13 cellular contexts compared by ENCODE assay signal in genomic region chr15:65512807-65513416, GRCh38. TPM values are rescaled to one million over a fixed set of nuclear protein-coding genes. Genes with fewer than 3 reads are reported as not detected.
A peak's percentile ranks its signal among the peaks of the same experiment; 100 is the strongest.
DNase-seq lines count a peak whose midpoint lies in the region; ATAC-seq and TF ChIP-seq lines count a peak whose summit lies in the region.
"Had no signal": no experiment of that assay in that cellular context is flagged by ENCODE, and none has a peak within 500 bp of the region (broad histone marks: within the 10 kb centered on the region; RNA-seq: fewer than 3 reads in every experiment).

No MANE protein-coding gene starts in this region.

- H3K36me3 Mint-ChIP-seq in MCF 10A (ENCODE audit: insufficient read depth, unreplicated experiment), result peaks cover 67% of the 10 kb centered on the region
- peaks cover 37% of the 10 kb centered on the region for H3K36me3 Mint-ChIP-seq in nephron (ENCODE audit: low read depth)
- peaks cover 24% of the 10 kb centered on the region for H3K36me3 Mint-ChIP-seq in GM23338 (ENCODE audit: low read depth)

- no peaks in the 10 kb centered on the region for H3K27me3 Mint-ChIP-seq in MCF 10A (ENCODE audit: insufficient read depth, unreplicated experiment)
- no peaks in the 10 kb centered on the region for H3K27me3 Mint-ChIP-seq in nephron (ENCODE audit: low read depth)
- H3K27me3 Mint-ChIP-seq in GM23338 (ENCODE audit: insufficient read depth, low read depth, poor library complexity), result peaks cover 3% of the 10 kb centered on the region
- H3K27me3 Mint-ChIP-seq: B cell; stimulated activated naive B cell treated with anti-CD40 and anti-IgM and Interleukin-4, amounts not matched to agents 10 μg/mL and 1 μg/mL and 100 μg/mL, for 72 hours had no signal

- H3K36me3 ChIP-seq in breast epithelium, result no peaks in the 10 kb centered on the region
- H3K36me3 ChIP-seq in GM23338 (ENCODE audit: insufficient read depth), result peaks cover 16% of the 10 kb centered on the region

- POLR2A ChIA-PET in MCF 10A (lab: Yijun Ruan, JAX), result interaction anchor here (0.7 to 1.5 kb wide), 3 partner anchors 20 to 45 kb away, joined by 3 to 4 read pairs (median 3); no protein-coding TSS in a partner anchor

- H2AFZ ChIP-seq in GM23338, result no peak overlapping the region

- H3K9me3 Mint-ChIP-seq in MCF 10A (ENCODE audit: unreplicated experiment) (no peaks in the 10 kb centered on the region), nephron (no peaks in the 10 kb centered on the region), GM23338 (no peaks in the 10 kb centered on the region)
- H3K9me3 Mint-ChIP-seq: activated naive CD4-positive, alpha-beta T cell treated with anti-CD3 and anti-CD28 coated beads for 36 hours; stimulated activated naive B cell treated with anti-CD40 and anti-IgM and Interleukin-4, amounts not matched to agents 10 μg/mL and 1 μg/mL and 100 μg/mL, for 72 hours had no signal

- H4K20me1 ChIP-seq in GM23338 (replicated peaks; ENCODE audit: insufficient read depth), result peaks cover 30% of the 10 kb centered on the region

- peak overlapping the region; percentile 37 to 53 for H3K27ac ChIP-seq in breast epithelium
- H3K27ac ChIP-seq in GM23338 (ENCODE audit: low read depth), result no peak overlapping the region
- H3K27ac ChIP-seq: right lobe of liver had no signal

- no peak for TF ChIP-seq CTCF in breast epithelium (IDR thresholded peaks at IDR 0.05)
- no peak for TF ChIP-seq CTCF in MCF 10A (IDR thresholded peaks at IDR 0.05; ENCODE audit: unreplicated experiment)
- TF ChIP-seq CTCF in nephron (IDR thresholded peaks at IDR 0.05; ENCODE audit: unreplicated experiment in 3 of 3), result no peak
- TF ChIP-seq CTCF in GM23338 (conservative IDR thresholded peaks at IDR 0.05; ENCODE audit: low read depth in 2 of 2), result no peak

- DNase-seq in breast epithelium (ENCODE audit: low spot score in 2 of 2) (peak in 1 of 2 donors; percentile 28), MCF 10A (ENCODE audit: unreplicated experiment) (no peak), fibroblast of gingiva (ENCODE audit: low read depth) (peak; percentile 72), KG1 (lab: John Stamatoyannopoulos, UW) (no peak), GM23338 (ENCODE audit: low spot score) (no peak)
- DNase-seq: activated naive CD4-positive, alpha-beta T cell treated with anti-CD3 and anti-CD28 coated beads for 36 hours; NCI-H69; right lobe of liver; stimulated activated naive B cell treated with anti-CD40 and anti-IgM and Interleukin-4, amounts not matched to agents 10 μg/mL and 1 μg/mL and 100 μg/mL, for 72 hours had no signal

- H3F3A ChIP-seq in GM23338 (replicated peaks; ENCODE audit: low read depth), result peaks cover 10% of the 10 kb centered on the region; the same call in 1 of the 2 replicates

- BruUV-seq in MCF 10A (replicated peaks; lab: Mats Ljungman, UMichigan), result no TSS peak

- H3K27ac Mint-ChIP-seq in MCF 10A (ENCODE audit: low read depth, unreplicated experiment), result no peak overlapping the region
- H3K27ac Mint-ChIP-seq in nephron, result peak overlapping the region; percentile 93 to 97 (median 95)
- no peak overlapping the region for H3K27ac Mint-ChIP-seq in GM23338
- H3K27ac Mint-ChIP-seq: activated naive CD4-positive, alpha-beta T cell treated with anti-CD3 and anti-CD28 coated beads for 36 hours; B cell; stimulated activated naive B cell treated with anti-CD40 and anti-IgM and Interleukin-4, amounts not matched to agents 10 μg/mL and 1 μg/mL and 100 μg/mL, for 72 hours had no signal

- H3K4me1 Mint-ChIP-seq in MCF 10A (ENCODE audit: insufficient read depth, unreplicated experiment), result peaks cover 13% of the 10 kb centered on the region
- H3K4me1 Mint-ChIP-seq in nephron, result peaks cover 42% of the 10 kb centered on the region
- peaks cover 7% of the 10 kb centered on the region; the same call in 2 of the 3 replicates for H3K4me1 Mint-ChIP-seq in GM23338

- ATAC-seq in HG02885 (IDR thresholded peaks at IDR 0.05; ENCODE audit: poor library complexity, unreplicated experiment), result no peak
- no peak for ATAC-seq in HG03135 (IDR thresholded peaks at IDR 0.05; ENCODE audit: unreplicated experiment)
- ATAC-seq in GM23338, result no peak
- ATAC-seq: right lobe of liver; stimulated activated naive B cell treated with anti-CD40 and anti-IgM and Interleukin-4, amounts not matched to agents 10 μg/mL and 1 μg/mL and 100 μg/mL, for 72 hours had no signal

- TF ChIP-seq POLR2A in breast epithelium (IDR thresholded peaks at IDR 0.05), result no peak

- peaks cover 0 to 15% of the 10 kb centered on the region in 2 donors for H3K4me1 ChIP-seq in breast epithelium
- H3K4me1 ChIP-seq in GM23338 (ENCODE audit: insufficient read depth), result peaks cover 7% of the 10 kb centered on the region

- CTCF ChIA-PET in MCF 10A (lab: Yijun Ruan, JAX), result interaction anchor here (0.6 kb wide), 1 partner anchor 490 kb away, joined by 4 read pairs; no protein-coding TSS in a partner anchor

- no peak overlapping the region for H3K4me3 Mint-ChIP-seq in MCF 10A (ENCODE audit: unreplicated experiment)
- peak overlapping the region; percentile 41 to 80 (median 72) for H3K4me3 Mint-ChIP-seq in nephron
- no peak overlapping the region for H3K4me3 Mint-ChIP-seq in GM23338
- H3K4me3 Mint-ChIP-seq: activated naive CD4-positive, alpha-beta T cell treated with anti-CD3 and anti-CD28 coated beads for 36 hours; B cell; stimulated activated naive B cell treated with anti-CD40 and anti-IgM and Interleukin-4, amounts not matched to agents 10 μg/mL and 1 μg/mL and 100 μg/mL, for 72 hours had no signal

- no peak overlapping the region for H3K4me2 ChIP-seq in GM23338

- H3K27me3 ChIP-seq in breast epithelium (no peaks in the 10 kb centered on the region), GM23338 (ENCODE audit: insufficient read depth) (no peaks in the 10 kb centered on the region)
- H3K27me3 ChIP-seq: right lobe of liver had no signal

- intact Hi-C loops in breast epithelium (cut with DNase I; ENCODE audit: low total_unique reads) (no loop called here), MCF 10A (cut with micrococcal nuclease) (no loop called here)

- peak overlapping the region in 2 of 3 donors; percentile 25 to 42 for H3K4me3 ChIP-seq in breast epithelium
- no peak overlapping the region for H3K4me3 ChIP-seq in GM23338
- H3K4me3 ChIP-seq: right lobe of liver had no signal

- no peaks in the 10 kb centered on the region for H3K9me3 ChIP-seq in breast epithelium
- H3K9me3 ChIP-seq: right lobe of liver had no signal

- peaks cover 32% of the 10 kb centered on the region for H3K79me2 ChIP-seq in GM23338 (replicated peaks; ENCODE audit: insufficient read depth)

- H3K9me2 ChIP-seq in GM23338 (ENCODE audit: insufficient read depth), result no peaks in the 10 kb centered on the region

TF ChIP-seq in GM23338, 12 proteins besides CTCF, POLR2A, EP300 and RAD21 (continues in another document):
- TF ChIP-seq POLR2AphosphoS5 (IDR thresholded peaks at IDR 0.05; ENCODE audit: low read depth), result no peak
- no peak for TF ChIP-seq ETS1 (IDR thresholded peaks at IDR 0.05)

RNA-seq across cellular contexts. Expression of gene DPP8, which starts 4.6 kb away (rescaled TPM):
- 10 to 100 TPM; 35.0 to 47.0 (median 42.6) TPM for total RNA-seq in breast epithelium
- 24.5 and 27.5 TPM in 2 replicates for total RNA-seq in MCF 10A (2022)
- 21.7 and 23.5 TPM in 2 replicates for total RNA-seq in GM23338 (2014; rRNA removed; shearing (Covaris generic))
- 29.7 and 33.5 TPM in 2 replicates for polyA plus RNA-seq in GM23338 (2016; fragmentation: Nextera tagmentation; extraction: Ambion mirVana)

RNA-seq across cellular contexts. Expression of gene HACD3, which starts 17.4 kb away (rescaled TPM):
- total RNA-seq in breast epithelium, result 100 to 1,000 TPM in 1 of 3 donors, 10 to 100 TPM in 2; 23.2 to 103 (median 78.3) TPM
- total RNA-seq in MCF 10A (2022), result 26.8 and 31.4 TPM in 2 replicates
- total RNA-seq in GM23338 (2014; rRNA removed; shearing (Covaris generic)), result 128 and 131 TPM in 2 replicates
- polyA plus RNA-seq in GM23338 (2016; fragmentation: Nextera tagmentation; extraction: Ambion mirVana), result 115 and 123 TPM in 2 replicates

Comparison
In these comparisons a context has a peak if more than half of its experiments do, and no peak if none do; other contexts are left out.
1. H3K27ac Mint-ChIP-seq: peak in nephron (3 of 3); none in MCF 10A (single experiment) and GM23338 (single experiment).
2. H3K4me3 Mint-ChIP-seq: peak in nephron (3 of 3); none in MCF 10A (single experiment) and GM23338 (single experiment).